In the genomic region with DNA sequence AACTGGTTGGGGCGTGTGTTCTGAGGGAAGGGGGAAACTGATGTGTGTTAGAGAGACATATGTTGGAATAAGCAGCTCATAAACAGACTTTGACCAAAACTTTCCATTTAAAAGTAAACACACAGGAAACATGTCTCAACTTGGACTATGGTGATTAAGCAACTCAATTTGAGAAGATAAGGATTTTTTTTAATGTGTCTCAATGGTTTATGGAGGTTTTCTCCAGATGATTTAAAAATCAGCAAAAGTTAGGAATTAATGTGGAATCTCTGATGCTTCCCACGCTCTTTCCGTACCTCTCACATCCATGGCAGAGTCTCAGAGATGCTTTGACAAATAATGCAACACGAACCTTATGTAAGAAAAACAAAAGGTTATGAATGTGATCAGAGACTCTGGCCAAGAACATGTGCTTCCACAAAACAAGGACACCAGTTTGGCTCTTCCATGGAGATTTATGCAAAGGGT, we compare ENCODE assay signal across 1 cellular context.
TF ChIP-seq lines count a peak whose summit lies in the region.

No MANE protein-coding gene starts in this region.

TF ChIP-seq in SK-N-SH treated with all-trans-retinoic acid at 6 μM for 48 hours, 23 proteins besides CTCF, POLR2A, EP300 and RAD21 (continued from another document):
- TF ChIP-seq, protein P1, sequence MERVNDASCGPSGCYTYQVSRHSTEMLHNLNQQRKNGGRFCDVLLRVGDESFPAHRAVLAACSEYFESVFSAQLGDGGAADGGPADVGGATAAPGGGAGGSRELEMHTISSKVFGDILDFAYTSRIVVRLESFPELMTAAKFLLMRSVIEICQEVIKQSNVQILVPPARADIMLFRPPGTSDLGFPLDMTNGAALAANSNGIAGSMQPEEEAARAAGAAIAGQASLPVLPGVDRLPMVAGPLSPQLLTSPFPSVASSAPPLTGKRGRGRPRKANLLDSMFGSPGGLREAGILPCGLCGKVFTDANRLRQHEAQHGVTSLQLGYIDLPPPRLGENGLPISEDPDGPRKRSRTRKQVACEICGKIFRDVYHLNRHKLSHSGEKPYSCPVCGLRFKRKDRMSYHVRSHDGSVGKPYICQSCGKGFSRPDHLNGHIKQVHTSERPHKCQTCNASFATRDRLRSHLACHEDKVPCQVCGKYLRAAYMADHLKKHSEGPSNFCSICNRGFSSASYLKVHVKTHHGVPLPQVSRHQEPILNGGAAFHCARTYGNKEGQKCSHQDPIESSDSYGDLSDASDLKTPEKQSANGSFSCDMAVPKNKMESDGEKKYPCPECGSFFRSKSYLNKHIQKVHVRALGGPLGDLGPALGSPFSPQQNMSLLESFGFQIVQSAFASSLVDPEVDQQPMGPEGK (CRISPR knock-in tag; IDR thresholded peaks at IDR 0.05; ENCODE audit: borderline replicate concordance): no peak
TF ChIP-seq in SK-N-SH treated with all-trans-retinoic acid at 6 μM for 48 hours: peak in this region for 0.
